13 cellular contexts compared by ENCODE assay signal in the genomic region with DNA sequence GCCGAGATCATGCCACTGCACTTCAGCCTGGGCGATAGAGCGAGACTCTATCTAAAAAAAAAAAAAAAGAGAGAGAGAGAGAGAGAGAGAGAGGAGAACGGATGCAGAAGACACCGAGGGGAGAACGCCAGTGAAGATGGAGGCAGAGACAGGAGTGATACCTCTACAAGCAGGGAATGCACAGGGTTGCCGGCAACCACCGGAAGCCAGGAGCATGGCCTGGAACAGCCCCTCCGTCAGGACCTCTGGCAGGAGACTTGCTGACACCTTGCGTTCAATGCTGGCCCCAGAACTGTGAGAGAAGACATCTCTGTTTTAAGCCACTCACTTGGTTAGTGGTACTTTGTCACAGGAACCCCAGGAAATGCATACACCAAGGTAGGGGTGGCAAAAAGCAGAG. TPM values are rescaled to one million over a fixed set of nuclear protein-coding genes. Genes with fewer than 3 reads are reported as not detected.
A peak's percentile ranks its signal among the peaks of the same experiment; 100 is the strongest.
DNase-seq lines count a peak whose midpoint lies in the region; ATAC-seq and TF ChIP-seq lines count a peak whose summit lies in the region.
"Had no signal": no experiment of that assay in that cellular context is flagged by ENCODE, and none has a peak within 500 bp of the region (broad histone marks: within the 10 kb centered on the region; RNA-seq: fewer than 3 reads in every experiment).

No MANE protein-coding gene starts in this region.

- no peak overlapping the region for H4K91ac ChIP-seq in mesenchymal stem cell (ENCODE audit: low read length)

- POLR2A ChIA-PET in HEK293 (lab: Yijun Ruan, JAX): no interaction called here
- POLR2A ChIA-PET in activated B cell treated with CpG ODN at 0.5 μM for 24 hours (lab: Charles Lee): interaction anchor here (0.7 to 6.5 kb wide), 4 partner anchors 33 to 127 kb away, joined by 5 to 67 read pairs (median 6); no protein-coding TSS in a partner anchor

- intact Hi-C loops in activated B cell treated with CpG ODN at 0.5 μM for 24 hours (cut with micrococcal nuclease): loop anchor here (2.0 kb wide), 1 partner anchor 33 kb away; no protein-coding TSS in a partner anchor
- intact Hi-C loops in activated CD4-positive, alpha-beta T cell treated with anti-CD3 and anti-CD28 coated beads, Interleukin-2, amount 10 ng/mL, durations not matched to agents 24 days and 14 days (cut with micrococcal nuclease): no loop called here

- no peak overlapping the region for H2AFZ ChIP-seq in mesenchymal stem cell (ENCODE audit: low read depth, low read length)

- H3K9ac ChIP-seq in mesenchymal stem cell (ENCODE audit: low read length): no peak overlapping the region

- no peaks in the 10 kb centered on the region for H3K27me3 ChIP-seq in mesenchymal stem cell (ENCODE audit: control insufficient read depth in 1 of 2, insufficient read depth in 1 of 2, low read length in 2 of 2)

- H2BK5ac ChIP-seq in mesenchymal stem cell (ENCODE audit: low read depth, low read length, poor library complexity, severe bottlenecking): peak overlapping the region; percentile 63

- peak; percentile 20 for DNase-seq in ACHN
- DNase-seq in activated B cell treated with CpG ODN at 0.5 μM for 24 hours: no peak
- DNase-seq in mesenchymal stem cell: no peak
- DNase-seq in G401 (ENCODE audit: low spot score): no peak
- DNase-seq in NCI-H82 (lab: John Stamatoyannopoulos, UW): no peak
- no peak for DNase-seq in NCI-H2081 (lab: John Stamatoyannopoulos, UW)
- DNase-seq in activated CD4-positive, alpha-beta T cell treated with anti-CD3 and anti-CD28 coated beads, Interleukin-2, amount 10 ng/mL, durations not matched to agents 24 days and 14 days: no peak
- DNase-seq: activated CD8-positive, alpha-beta T cell treated with anti-CD3 and anti-CD28 coated beads for 36 hours; HFFc6; mesendoderm; NCI-H345; stimulated activated CD4-positive, alpha-beta T cell treated with anti-CD3 and anti-CD28 coated beads, Interleukin-1b, Interleukin-23, amount 100 ng/mL, for 48 hours had no signal

- H3K27ac ChIP-seq in HEK293 (ENCODE audit: extremely low read depth, low read depth, low read length) (no peak overlapping the region), mesenchymal stem cell (ENCODE audit: low read length, poor library complexity, severe bottlenecking) (peak overlapping the region; percentile 29)

- peak overlapping the region; percentile 11 for H3K4me3 Mint-ChIP-seq in activated B cell treated with CpG ODN at 0.5 μM for 24 hours
- no peak overlapping the region for H3K4me3 Mint-ChIP-seq in activated CD4-positive, alpha-beta T cell treated with anti-CD3 and anti-CD28 coated beads, Interleukin-2, amount 10 ng/mL, durations not matched to agents 24 days and 14 days
- H3K4me3 Mint-ChIP-seq: activated CD8-positive, alpha-beta T cell treated with anti-CD3 and anti-CD28 coated beads for 36 hours; HFFc6 had no signal

- no peaks in the 10 kb centered on the region for H3K9me3 Mint-ChIP-seq in activated B cell treated with CpG ODN at 0.5 μM for 24 hours
- H3K9me3 Mint-ChIP-seq in activated CD4-positive, alpha-beta T cell treated with anti-CD3 and anti-CD28 coated beads, Interleukin-2, amount 10 ng/mL, durations not matched to agents 24 days and 14 days: no peaks in the 10 kb centered on the region
- H3K9me3 Mint-ChIP-seq: activated CD8-positive, alpha-beta T cell treated with anti-CD3 and anti-CD28 coated beads for 36 hours; HFFc6 had no signal

- no peak overlapping the region for H3K4me2 ChIP-seq in mesenchymal stem cell (ENCODE audit: low read length, poor library complexity, severe bottlenecking)

- H3K14ac ChIP-seq in mesenchymal stem cell (ENCODE audit: low read length in 2 of 2): no peak overlapping the region

- H3K9me3 ChIP-seq in HEK293 (ENCODE audit: control insufficient read depth, insufficient read depth, low read depth, low read length): no peaks in the 10 kb centered on the region
- H3K9me3 ChIP-seq in mesenchymal stem cell (ENCODE audit: control insufficient read depth, low read length): no peaks in the 10 kb centered on the region

- H2BK12ac ChIP-seq in mesenchymal stem cell (ENCODE audit: low read length in 2 of 2): no peak overlapping the region

- WGBS in mesenchymal stem cell: 96% methylated on average over 10 of the region's 10 CpGs

- H3K79me1 ChIP-seq in mesenchymal stem cell (replicated peaks; ENCODE audit: low read length, poor library complexity, severe bottlenecking): no peaks in the 10 kb centered on the region

- H2BK15ac ChIP-seq in mesenchymal stem cell (ENCODE audit: low read depth, poor library complexity, severe bottlenecking): peak overlapping the region; percentile 7

- in situ Hi-C loops in ACHN (cut with HindIII; ENCODE audit: low pct_ligation_motif_present, low pct_unique_long_range_greater_than_20kb, low sequenced_read_pairs) (no loop called here), G401 (cut with HindIII; ENCODE audit: low sequenced_read_pairs) (no loop called here)

- H3K4ac ChIP-seq in mesenchymal stem cell (ENCODE audit: low read depth in 1 of 2, low read length in 2 of 2): no peak overlapping the region

- peaks cover 76% of the 10 kb centered on the region for H3K4me1 Mint-ChIP-seq in activated B cell treated with CpG ODN at 0.5 μM for 24 hours
- H3K4me1 Mint-ChIP-seq in activated CD4-positive, alpha-beta T cell treated with anti-CD3 and anti-CD28 coated beads, Interleukin-2, amount 10 ng/mL, durations not matched to agents 24 days and 14 days: peaks cover 51% of the 10 kb centered on the region

- H3K36me3 ChIP-seq in HEK293 (ENCODE audit: control insufficient read depth in 2 of 2, insufficient read depth in 1 of 2, low read length in 2 of 2) (no peaks in the 10 kb centered on the region), mesenchymal stem cell (ENCODE audit: control insufficient read depth in 1 of 2, insufficient read depth in 2 of 2, low read depth in 1 of 2, low read length in 2 of 2) (no peaks in the 10 kb centered on the region)

- no peak overlapping the region for H3K4me3 ChIP-seq in HEK293 (ENCODE audit: low read depth, low read length)
- H3K4me3 ChIP-seq in mesenchymal stem cell (ENCODE audit: insufficient read depth in 1 of 2, low read depth in 1 of 2, low read length in 2 of 2): no peak overlapping the region

- no peak overlapping the region for H2BK120ac ChIP-seq in mesenchymal stem cell (ENCODE audit: low read depth, low read length)

- no peak for ATAC-seq in activated B cell treated with CpG ODN at 0.5 μM for 24 hours (ENCODE audit: low read depth)

- H3K27me3 Mint-ChIP-seq in activated B cell treated with CpG ODN at 0.5 μM for 24 hours: no peaks in the 10 kb centered on the region
- H3K27me3 Mint-ChIP-seq in activated CD4-positive, alpha-beta T cell treated with anti-CD3 and anti-CD28 coated beads, Interleukin-2, amount 10 ng/mL, durations not matched to agents 24 days and 14 days: no peaks in the 10 kb centered on the region
- H3K27me3 Mint-ChIP-seq: activated CD8-positive, alpha-beta T cell treated with anti-CD3 and anti-CD28 coated beads for 36 hours had no signal

- no peak for TF ChIP-seq CTCF in HEK293 (tag by site-specific recombination; IDR thresholded peaks at IDR 0.05)
- no peak for TF ChIP-seq CTCF in activated B cell treated with CpG ODN at 0.5 μM for 24 hours (IDR thresholded peaks at IDR 0.05)

- no peak overlapping the region for H3K18ac ChIP-seq in mesenchymal stem cell (ENCODE audit: low read depth in 1 of 2, low read length in 2 of 2)

- H3K36me3 Mint-ChIP-seq in activated B cell treated with CpG ODN at 0.5 μM for 24 hours (ENCODE audit: low read depth): no peaks in the 10 kb centered on the region
- H3K36me3 Mint-ChIP-seq in activated CD4-positive, alpha-beta T cell treated with anti-CD3 and anti-CD28 coated beads, Interleukin-2, amount 10 ng/mL, durations not matched to agents 24 days and 14 days (ENCODE audit: low read depth): no peaks in the 10 kb centered on the region

- no peak overlapping the region for H3K23ac ChIP-seq in mesenchymal stem cell (ENCODE audit: low read length in 2 of 2)

- CTCF ChIA-PET in HEK293 (lab: Yijun Ruan, JAX): no interaction called here
- CTCF ChIA-PET in activated B cell treated with CpG ODN at 0.5 μM for 24 hours (lab: Charles Lee): interaction anchor here (3.3 kb wide), 1 partner anchor 104 kb away, joined by 20 read pairs; no protein-coding TSS in a partner anchor

- H3K4me1 ChIP-seq in HEK293 (ENCODE audit: control insufficient read depth, insufficient read depth, low read length): 0 out of 2 replicates have a peak, but pooled peaks cover 3% of the 10 kb centered on the region
- peaks cover 38% of the 10 kb centered on the region for H3K4me1 ChIP-seq in mesenchymal stem cell (ENCODE audit: control insufficient read depth, insufficient read depth, low read depth, low read length)

- H3K27ac Mint-ChIP-seq in activated B cell treated with CpG ODN at 0.5 μM for 24 hours: peak overlapping the region; percentile 88
- H3K27ac Mint-ChIP-seq in activated CD4-positive, alpha-beta T cell treated with anti-CD3 and anti-CD28 coated beads, Interleukin-2, amount 10 ng/mL, durations not matched to agents 24 days and 14 days: no peak overlapping the region
- H3K27ac Mint-ChIP-seq: activated CD8-positive, alpha-beta T cell treated with anti-CD3 and anti-CD28 coated beads for 36 hours; HFFc6 had no signal

- peak overlapping the region; percentile 12 for H2AK5ac ChIP-seq in mesenchymal stem cell (ENCODE audit: low read length, severe bottlenecking)

- no peak overlapping the region for H4K8ac ChIP-seq in mesenchymal stem cell (ENCODE audit: low read length)

TF ChIP-seq in HEK293, 187 proteins besides CTCF, POLR2A, EP300 and RAD21 (continues in another document):
- TF ChIP-seq ZNF596 (tag by site-specific recombination; IDR thresholded peaks at IDR 0.05) (peak; percentile 79), ZNF600 (tag by site-specific recombination; IDR thresholded peaks at IDR 0.05) (no peak), KLF17 (tag by site-specific recombination; IDR thresholded peaks at IDR 0.05) (no peak), ZNF140 (tag by site-specific recombination; IDR thresholded peaks at IDR 0.05) (no peak)

RNA-seq across cellular contexts. Expression of gene DUSP5, which starts 38.1 kb away (rescaled TPM):
- 26.1 and 28.6 TPM in 2 replicates for total RNA-seq in activated B cell treated with CpG ODN at 0.5 μM for 24 hours
- 4.4 TPM for polyA plus RNA-seq in mesenchymal stem cell (2013, experiment 1 of 2)
- 4.4 TPM for polyA plus RNA-seq in mesenchymal stem cell (2013, experiment 2 of 2)
- 1.2 and 1.6 TPM in 2 replicates for total RNA-seq in G401 (2014; rRNA removed; shearing (Covaris generic))
- 76.0 and 79.9 TPM in 2 replicates for total RNA-seq in activated CD4-positive, alpha-beta T cell treated with anti-CD3 and anti-CD28 coated beads, Interleukin-2, amount 10 ng/mL, durations not matched to agents 24 days and 14 days

Comparison
In these comparisons a context has a peak if more than half of its experiments do, and no peak if none do; other contexts are left out.
1. RNA of gene DUSP5, which starts 38.1 kb away (total RNA-seq): 76.0 to 79.9 TPM in activated CD4-positive, alpha-beta T cell treated with anti-CD3 and anti-CD28 coated beads, Interleukin-2, amount 10 ng/mL, durations not matched to agents 24 days and 14 days and 26.1 to 28.6 TPM in activated B cell treated with CpG ODN at 0.5 μM for 24 hours; 1.2 to 1.6 TPM in G401; every median in the first group is over 10 times any median in the second.